ENCODE assay signal across 19 cellular contexts in the genomic region with DNA sequence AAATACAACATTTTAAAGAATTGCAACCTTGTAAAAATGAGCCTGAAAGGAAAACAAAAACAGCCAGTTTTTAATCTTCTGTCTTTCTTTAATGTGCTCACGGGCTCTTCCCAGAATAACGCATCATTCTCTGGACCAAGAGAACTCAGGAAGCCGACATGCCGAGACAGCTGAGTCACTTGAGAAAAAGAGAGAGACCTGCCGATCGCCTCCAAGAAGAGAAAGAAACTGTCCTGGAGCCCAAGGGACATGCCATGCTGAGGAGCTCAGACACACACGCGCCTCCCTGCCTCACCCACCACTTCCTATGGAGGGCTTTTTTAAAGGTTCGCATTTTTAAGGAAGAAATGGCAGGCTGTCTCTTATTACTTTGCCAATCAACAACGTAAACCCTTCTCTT.
DNase-seq lines count a peak whose midpoint lies in the region; ATAC-seq and TF ChIP-seq lines count a peak whose summit lies in the region.
"Had no signal": no experiment of that assay in that cellular context is flagged by ENCODE, and none has a peak within 500 bp of the region (broad histone marks: within the 10 kb centered on the region; RNA-seq: fewer than 3 reads in every experiment).

No MANE protein-coding gene starts in this region.

- no peak overlapping the region for H3K27ac Mint-ChIP-seq in activated T-helper 2 cell treated with anti-CD3 and anti-CD28 coated beads, Interferon-gamma antibody, Interleukin-2, Interleukin-4, amounts not matched to agents 10 μg/mL and 5 μg/mL and 100 μg/mL, durations not matched to agents 14 hours and 24 hours and 36 hours
- H3K27ac Mint-ChIP-seq: activated CD4-positive, alpha-beta T cell treated with anti-CD3 and anti-CD28 coated beads for 36 hours; activated naive CD8-positive, alpha-beta T cell treated with anti-CD3 and anti-CD28 coated beads, Interleukin-2, amount 50 U/mL, for 24 hours; stimulated activated naive CD8-positive, alpha-beta T cell treated with anti-CD3 and anti-CD28 coated beads, Interleukin-15, Interleukin-2, amounts not matched to agents 100 ng/mL and 50 ng/mL, for 24 hours; T-cell had no signal

- CTCF ChIA-PET in AG04449 (lab: Yijun Ruan, JAX): interaction anchor here (0.9 to 2.1 kb wide), 4 partner anchors 8 to 120 kb away, joined by 3 to 7 read pairs (median 4); no protein-coding TSS in a partner anchor
- CTCF ChIA-PET in GM10248 (lab: Yijun Ruan, JAX): interaction anchor here (0.9 to 1.2 kb wide), 2 partner anchors 23 to 325 kb away, joined by 3 to 4 read pairs; no protein-coding TSS in a partner anchor

- peaks cover 36% of the 10 kb centered on the region for H3K27me3 Mint-ChIP-seq in activated T-helper 2 cell treated with anti-CD3 and anti-CD28 coated beads, Interferon-gamma antibody, Interleukin-2, Interleukin-4, amounts not matched to agents 10 μg/mL and 5 μg/mL and 100 μg/mL, durations not matched to agents 14 hours and 24 hours and 36 hours (ENCODE audit: low read depth)

- H3K4me3 Mint-ChIP-seq in activated T-helper 2 cell treated with anti-CD3 and anti-CD28 coated beads, Interferon-gamma antibody, Interleukin-2, Interleukin-4, amounts not matched to agents 10 μg/mL and 5 μg/mL and 100 μg/mL, durations not matched to agents 14 hours and 24 hours and 36 hours (ENCODE audit: low read depth): no peak overlapping the region
- H3K4me3 Mint-ChIP-seq: activated CD4-positive, alpha-beta T cell treated with anti-CD3 and anti-CD28 coated beads for 36 hours; activated naive CD8-positive, alpha-beta T cell treated with anti-CD3 and anti-CD28 coated beads, Interleukin-2, amount 50 U/mL, for 24 hours; stimulated activated naive CD8-positive, alpha-beta T cell treated with anti-CD3 and anti-CD28 coated beads, Interleukin-15, Interleukin-2, amounts not matched to agents 100 ng/mL and 50 ng/mL, for 24 hours; T-cell had no signal

- DNase-seq in AG04449 (ENCODE audit: low read depth, low spot score) (peak; percentile 59), KBM-7 (peak; percentile 36), astrocyte of the spinal cord (ENCODE audit: low read depth, low spot score) (peak; percentile 63), islet precursor cell (peak; percentile 83), GM10248 (ENCODE audit: extremely low spot score) (no peak), SJCRH30 (no peak)
- DNase-seq in activated T-helper 2 cell treated with anti-CD3 and anti-CD28 coated beads, Interferon-gamma antibody, Interleukin-2, Interleukin-4, amounts not matched to agents 10 μg/mL and 5 μg/mL and 100 μg/mL, durations not matched to agents 14 hours and 24 hours and 36 hours (ENCODE audit: low spot score): no peak
- DNase-seq: activated CD4-positive, alpha-beta T cell treated with anti-CD3 and anti-CD28 coated beads for 36 hours; activated naive CD8-positive, alpha-beta T cell treated with anti-CD3 and anti-CD28 coated beads, Interleukin-2, amount 50 U/mL, for 24 hours; activated T-cell treated with anti-CD3 and anti-CD28 coated beads for 4 hours; DMS 273 treated with DMSO at 0.1 percent for 48 hours; NCI-H1930; NCI-H526 treated with DMSO at 0.1 percent for 48 hours; T-cell had no signal

- no peak overlapping the region for H3K27ac ChIP-seq in SJCRH30
- H3K27ac ChIP-seq: coronary artery had no signal

- intact Hi-C loops in activated T-helper 2 cell treated with anti-CD3 and anti-CD28 coated beads, Interferon-gamma antibody, Interleukin-2, Interleukin-4, amounts not matched to agents 10 μg/mL and 5 μg/mL and 100 μg/mL, durations not matched to agents 14 hours and 24 hours and 36 hours (cut with micrococcal nuclease): no loop called here

- POLR2A ChIA-PET in AG04449 (lab: Yijun Ruan, JAX) (interaction anchor here (0.6 kb wide), 1 partner anchor 150 kb away, joined by 3 read pairs; no protein-coding TSS in a partner anchor), GM10248 (lab: Yijun Ruan, JAX) (no interaction called here)

- H3K4me3 ChIP-seq in AG04449 (ENCODE audit: low read depth, low read length): no peak overlapping the region
- no peak overlapping the region for H3K4me3 ChIP-seq in astrocyte of the spinal cord (ENCODE audit: low read depth, low read length)
- H3K4me3 ChIP-seq in SJCRH30: no peak overlapping the region
- H3K4me3 ChIP-seq: coronary artery, skin epidermis had no signal

- H3K36me3 ChIP-seq in SJCRH30: no peaks in the 10 kb centered on the region

- H3K27me3 ChIP-seq in SJCRH30: no peaks in the 10 kb centered on the region

- TF ChIP-seq CTCF in AG04449 (IDR thresholded peaks at IDR 0.05; ENCODE audit: insufficient read depth, low read length, missing control alignments): no peak
- no peak for TF ChIP-seq CTCF in astrocyte of the spinal cord (IDR thresholded peaks at IDR 0.05; ENCODE audit: low read depth, low read length)
- no peak for TF ChIP-seq CTCF in GM10248 (IDR thresholded peaks at IDR 0.05; ENCODE audit: control extremely low read depth, extremely low read depth, low read depth, missing control alignments)

- H3K9me3 ChIP-seq in SJCRH30 (replicated peaks): no peaks in the 10 kb centered on the region

- no peaks in the 10 kb centered on the region for H3K9me3 Mint-ChIP-seq in activated T-helper 2 cell treated with anti-CD3 and anti-CD28 coated beads, Interferon-gamma antibody, Interleukin-2, Interleukin-4, amounts not matched to agents 10 μg/mL and 5 μg/mL and 100 μg/mL, durations not matched to agents 14 hours and 24 hours and 36 hours
- H3K9me3 Mint-ChIP-seq: activated naive CD8-positive, alpha-beta T cell treated with anti-CD3 and anti-CD28 coated beads, Interleukin-2, amount 50 U/mL, for 24 hours; stimulated activated naive CD8-positive, alpha-beta T cell treated with anti-CD3 and anti-CD28 coated beads, Interleukin-15, Interleukin-2, amounts not matched to agents 100 ng/mL and 50 ng/mL, for 24 hours; T-cell had no signal

- H3K4me1 Mint-ChIP-seq in activated T-helper 2 cell treated with anti-CD3 and anti-CD28 coated beads, Interferon-gamma antibody, Interleukin-2, Interleukin-4, amounts not matched to agents 10 μg/mL and 5 μg/mL and 100 μg/mL, durations not matched to agents 14 hours and 24 hours and 36 hours (ENCODE audit: low read depth): no peaks in the 10 kb centered on the region
- H3K4me1 Mint-ChIP-seq: activated CD4-positive, alpha-beta T cell treated with anti-CD3 and anti-CD28 coated beads for 36 hours; activated naive CD8-positive, alpha-beta T cell treated with anti-CD3 and anti-CD28 coated beads, Interleukin-2, amount 50 U/mL, for 24 hours; T-cell had no signal

- no peaks in the 10 kb centered on the region for H3K4me1 ChIP-seq in SJCRH30

- in situ Hi-C loops in KBM-7 (cut with MboI; ENCODE audit: low pct_unique_long_range_greater_than_20kb, low sequenced_read_pairs) (no loop called here), astrocyte of the spinal cord (cut with HindIII; ENCODE audit: low sequenced_read_pairs) (no loop called here)

- no peak for ATAC-seq in GM19351 (IDR thresholded peaks at IDR 0.05; ENCODE audit: unreplicated experiment)
- ATAC-seq: activated CD4-positive, alpha-beta T cell treated with anti-CD3 and anti-CD28 coated beads for 36 hours; activated naive CD8-positive, alpha-beta T cell treated with anti-CD3 and anti-CD28 coated beads, Interleukin-2, amount 50 U/mL, for 24 hours; Panc1; T-cell had no signal

- H3K36me3 Mint-ChIP-seq in activated T-helper 2 cell treated with anti-CD3 and anti-CD28 coated beads, Interferon-gamma antibody, Interleukin-2, Interleukin-4, amounts not matched to agents 10 μg/mL and 5 μg/mL and 100 μg/mL, durations not matched to agents 14 hours and 24 hours and 36 hours (ENCODE audit: low read depth): no peaks in the 10 kb centered on the region
- H3K36me3 Mint-ChIP-seq: T-cell had no signal

Comparison
In these comparisons a context has a peak if more than half of its experiments do, and no peak if none do; other contexts are left out.
1. DNase-seq: peak in AG04449 (single experiment), KBM-7 (single experiment), astrocyte of the spinal cord (single experiment) and islet precursor cell (single experiment); none in activated T-helper 2 cell treated with anti-CD3 and anti-CD28 coated beads, Interferon-gamma antibody, Interleukin-2, Interleukin-4, amounts not matched to agents 10 μg/mL and 5 μg/mL and 100 μg/mL, durations not matched to agents 14 hours and 24 hours and 36 hours (single experiment), GM10248 (single experiment) and SJCRH30 (0 of 2).